In the genomic region with DNA sequence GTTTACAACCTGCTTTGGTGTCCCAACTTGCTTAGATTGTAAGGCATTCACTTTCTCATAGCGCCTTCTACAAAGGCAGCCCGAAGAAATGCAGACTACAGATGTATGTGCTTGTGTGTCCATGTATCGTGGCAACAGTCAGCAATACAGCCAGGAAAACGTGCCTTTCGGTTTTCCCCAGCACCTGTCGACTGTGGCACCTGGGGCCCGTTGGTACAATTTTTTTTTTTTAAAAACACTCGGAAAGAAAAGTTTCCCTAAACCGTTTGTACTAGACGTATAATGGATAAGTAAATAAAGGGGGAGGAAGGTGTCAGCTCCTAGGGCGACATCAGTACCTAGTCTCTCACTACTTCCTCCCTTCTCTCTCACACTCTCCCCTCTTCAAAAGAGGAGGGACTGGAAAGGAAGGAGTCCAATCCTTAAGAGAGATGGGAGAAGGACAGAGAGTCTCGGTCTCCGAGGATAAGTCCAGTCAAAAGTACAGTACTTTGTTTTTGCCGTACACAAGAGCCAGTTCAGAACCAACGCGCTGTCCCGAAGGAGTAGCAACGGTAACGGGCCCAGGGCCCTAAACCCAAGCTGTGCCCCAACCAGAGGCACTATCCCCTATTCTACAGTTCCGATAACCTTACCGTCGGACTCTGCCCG, we compare ENCODE assay signal across 8 cellular contexts. TPM values are rescaled to one million over a fixed set of nuclear protein-coding genes. Genes with fewer than 3 reads are reported as not detected.
A peak's percentile ranks its signal among the peaks of the same experiment; 100 is the strongest.
DNase-seq lines count a peak whose midpoint lies in the region; TF ChIP-seq lines count a peak whose summit lies in the region.

No MANE protein-coding gene starts in this region.

- no peaks in the 10 kb centered on the region for H3K9me3 ChIP-seq in GM23248 (ENCODE audit: low read depth)

- H3K9ac ChIP-seq in GM23248: peak overlapping the region; percentile 96

- DNase-seq in GF-D8 (lab: John Stamatoyannopoulos, UW): peak; percentile 51
- peak; percentile 76 for DNase-seq in GM23248
- peak; percentile 77 for DNase-seq in LHCN-M2 (ENCODE audit: low read depth)
- peak; percentile 59 for DNase-seq in SKM-1 treated with dmso at 0.1 percent for 144 hours (lab: John Stamatoyannopoulos, UW; ENCODE audit: unreplicated experiment)
- peak; percentile 70 to 73 for DNase-seq in cardiac fibroblast (ENCODE audit: low read depth in 2 of 2)
- DNase-seq in kidney epithelial cell (ENCODE audit: low read depth): peak; percentile 28
- peak; percentile 24 for DNase-seq in stimulated activated naive CD4-positive, alpha-beta T cell treated with Interleukin-2 at 50 U/mL for 16 hours (lab: John Stamatoyannopoulos, UW)
- DNase-seq in mesothelial cell of epicardium (ENCODE audit: low spot score in 2 of 2, unreplicated experiment in 2 of 2): no peak

- peak overlapping the region; percentile 90 for H3K27ac ChIP-seq in GM23248

- peak overlapping the region; percentile 99 for H3K4me2 ChIP-seq in GM23248 (ENCODE audit: unreplicated experiment)

- peak overlapping the region; percentile 77 for H2AFZ ChIP-seq in GM23248

- peaks cover 27% of the 10 kb centered on the region for H3K4me1 ChIP-seq in GM23248 (ENCODE audit: insufficient read depth)

- peaks cover 12% of the 10 kb centered on the region for H3K36me3 Mint-ChIP-seq in mesothelial cell of epicardium

- H3K4me3 Mint-ChIP-seq in mesothelial cell of epicardium: no peak overlapping the region

- TF ChIP-seq CTCF in cardiac fibroblast (IDR thresholded peaks at IDR 0.05; ENCODE audit: low read depth, low read length): no peak
- TF ChIP-seq CTCF in kidney epithelial cell (IDR thresholded peaks at IDR 0.05; ENCODE audit: insufficient read depth, low read length, poor library complexity, severe bottlenecking): no peak
- no peak for TF ChIP-seq CTCF in mesothelial cell of epicardium (IDR thresholded peaks at IDR 0.05; ENCODE audit: unreplicated experiment)

- no peaks in the 10 kb centered on the region for H3K27me3 Mint-ChIP-seq in mesothelial cell of epicardium (ENCODE audit: low read depth)

- H3F3A ChIP-seq in GM23248 (ENCODE audit: insufficient read depth): peaks cover 20% of the 10 kb centered on the region; the same call in 1 of the 2 replicates

- peaks cover 95% of the 10 kb centered on the region for H3K79me2 ChIP-seq in GM23248 (ENCODE audit: insufficient read depth)

- 1% methylated on average over 23 of the region's 23 CpGs for WGBS in GM23248 (ENCODE audit: low coverage in 1 of 2, low lambda C conversion rate in 2 of 2, missing lambda C conversion rate in 2 of 2), 2 experiments

- H3K4me3 ChIP-seq in GM23248 (peak overlapping the region; percentile 84), cardiac fibroblast (replicated peaks in 1 of 2; ENCODE audit: low read depth in 2 of 2, low read length in 2 of 2) (peak overlapping the region; percentile 74 to 98), kidney epithelial cell (ENCODE audit: low read depth, low read length) (peak overlapping the region; percentile 94)

- peaks cover 15% of the 10 kb centered on the region for H3K4me1 Mint-ChIP-seq in mesothelial cell of epicardium

- in situ Hi-C loops in GM23248 (cut with MboI): no loop called here

- no peaks in the 10 kb centered on the region for H4K20me1 ChIP-seq in GM23248 (ENCODE audit: insufficient read depth)

- H3K36me3 ChIP-seq in GM23248 (ENCODE audit: low read depth) (peaks cover 32% of the 10 kb centered on the region), kidney epithelial cell (ENCODE audit: control insufficient read depth, insufficient read depth, low read length) (no peaks in the 10 kb centered on the region)

- no peaks in the 10 kb centered on the region for H3K27me3 ChIP-seq in GM23248 (replicated peaks; ENCODE audit: insufficient read depth)
- H3K27me3 ChIP-seq in kidney epithelial cell (ENCODE audit: control insufficient read depth, insufficient read depth, low read length): no peaks in the 10 kb centered on the region

- no peak overlapping the region for H3K27ac Mint-ChIP-seq in mesothelial cell of epicardium

- no peaks in the 10 kb centered on the region for H3K9me2 ChIP-seq in GM23248 (ENCODE audit: insufficient read depth)

- no peaks in the 10 kb centered on the region for H3K9me3 Mint-ChIP-seq in mesothelial cell of epicardium

RNA-seq across cellular contexts. Expression of gene PPP4R3B, which starts 0.8 kb away (rescaled TPM):
- total RNA-seq in GM23248 (2014; rRNA removed; shearing (Covaris generic)): 32.2 and 41.8 TPM in 2 replicates
- polyA plus RNA-seq in GM23248 (2016; fragmentation: Nextera tagmentation; extraction: Ambion mirVana): 39.1 and 41.2 TPM in 2 replicates
- total RNA-seq in LHCN-M2 (2014; rRNA removed): 36.8 and 42.7 TPM in 2 replicates
- 12.5 TPM for polyA plus RNA-seq in LHCN-M2 (2012)
- 42.5 and 48.1 TPM in 2 replicates for total RNA-seq in kidney epithelial cell
- total RNA-seq in mesothelial cell of epicardium: 52.0 to 56.2 TPM (median 54.1 TPM) in 3 replicates

Comparison
In these comparisons a context has a peak if more than half of its experiments do, and no peak if none do; other contexts are left out.
1. DNase-seq: peak in GF-D8 (single experiment), GM23248 (single experiment), LHCN-M2 (single experiment), SKM-1 treated with dmso at 0.1 percent for 144 hours (single experiment), cardiac fibroblast (2 of 2), kidney epithelial cell (single experiment) and stimulated activated naive CD4-positive, alpha-beta T cell treated with Interleukin-2 at 50 U/mL for 16 hours (single experiment); none in mesothelial cell of epicardium (0 of 2).
2. Peak in every context shown above with its lines, with median percentiles within 50 percentile points of each other: H3K4me3 ChIP-seq.